In genomic region chr9:98707158-98708102, GRCh38 we compare ENCODE assay signal across 8 cellular contexts. TPM values are rescaled to one million over a fixed set of nuclear protein-coding genes. Genes with fewer than 3 reads are reported as not detected.
DNase-seq lines count a peak whose midpoint lies in the region; ATAC-seq, FAIRE-seq and TF ChIP-seq lines count a peak whose summit lies in the region.

No MANE protein-coding gene starts in this region.

- no peaks in the 10 kb centered on the region for H3K36me3 ChIP-seq in GM06990 (ENCODE audit: control insufficient read depth, insufficient read depth, low read length)
- H3K36me3 ChIP-seq in GM12878 (ENCODE audit: control insufficient read depth in 2 of 2, insufficient read depth in 2 of 2, low read length in 1 of 2) = no peaks in the 10 kb centered on the region
- no peaks in the 10 kb centered on the region for H3K36me3 ChIP-seq in iPS-20b (ENCODE audit: insufficient read depth, low read depth, low read length)
- no peaks in the 10 kb centered on the region for H3K36me3 ChIP-seq in ovary

- RAD21 ChIA-PET in GM12878 (lab: Charles Lee; ENCODE audit: unreplicated experiment) = interaction anchor here (0.7 kb wide), 1 partner anchor 471 kb away, joined by 5 read pairs; no protein-coding TSS in a partner anchor

- TF ChIP-seq EP300 in A549 (IDR thresholded peaks at IDR 0.05) (no peak), GM12878 (IDR thresholded peaks at IDR 0.05; ENCODE audit: borderline replicate concordance in 1 of 2, control insufficient read depth in 1 of 2, low read depth in 2 of 2, low read length in 2 of 2) (no peak), ovary (IDR thresholded peaks at IDR 0.05) (no peak)

- H3K4me1 Mint-ChIP-seq in stimulated activated naive CD8-positive, alpha-beta T cell treated with anti-CD3 and anti-CD28 coated beads, Interleukin-15, amount 100 ng/mL, for 72 hours = no peaks in the 10 kb centered on the region

- TF ChIP-seq RAD21 in A549 (conservative IDR thresholded peaks at IDR 0.05 in 1 of 2, IDR thresholded peaks at IDR 0.05 in 1 of 2) (peak; percentile 69 to 73), GM12878 (IDR thresholded peaks at IDR 0.05; ENCODE audit: insufficient read depth, low read depth, low read length) (peak; percentile 40)

- CTCF ChIA-PET in A549 (lab: Yijun Ruan, JAX) = interaction anchor here (0.6 to 5.8 kb wide), 20 partner anchors 10 to 443 kb away, joined by 3 to 59 read pairs (median 4); no protein-coding TSS in a partner anchor
- CTCF ChIA-PET in GM12878 (lab: Yijun Ruan, JAX) = no interaction called here

- H3K27ac ChIP-seq in A549 (no peak overlapping the region), GM12878 (ENCODE audit: control insufficient read depth, insufficient read depth) (no peak overlapping the region), iPS-20b (ENCODE audit: low read length) (no peak overlapping the region), ovary (no peak overlapping the region)

- WGBS in A549 (ENCODE audit: missing lambda C conversion rate) = 5% methylated on average over 26 of the region's 79 CpGs
- WGBS in GM12878 (ENCODE audit: insufficient coverage, insufficient replicate concordance, low lambda C conversion rate, missing lambda C conversion rate) = 12% methylated on average over 78 of the region's 79 CpGs
- WGBS in ovary, 3 donors = 2 to 4% (median 2%) methylated on average over 60 to 79 of the region's 79 CpGs

- FAIRE-seq in A549 (lab: Jason Lieb, UNC) = no peak
- FAIRE-seq in GM12878 (lab: Jason Lieb, UNC) = no peak

- H3K27me3 Mint-ChIP-seq in stimulated activated naive CD8-positive, alpha-beta T cell treated with anti-CD3 and anti-CD28 coated beads, Interleukin-15, amount 100 ng/mL, for 72 hours = peaks cover 71% of the 10 kb centered on the region

- no peak overlapping the region for H2AFZ ChIP-seq in GM12878 (ENCODE audit: control insufficient read depth, low read depth, low read length)

- ATAC-seq in A549 (peak; percentile 80 to 95), GM12878 (peak; percentile 80), HG02870 (IDR thresholded peaks at IDR 0.05; ENCODE audit: unreplicated experiment) (no peak)
- ATAC-seq in stimulated activated naive CD8-positive, alpha-beta T cell treated with anti-CD3 and anti-CD28 coated beads, Interleukin-15, amount 100 ng/mL, for 72 hours = peak; percentile 65

- H3K9me3 Mint-ChIP-seq in stimulated activated naive CD8-positive, alpha-beta T cell treated with anti-CD3 and anti-CD28 coated beads, Interleukin-15, amount 100 ng/mL, for 72 hours = no peaks in the 10 kb centered on the region

- peak overlapping the region; percentile 52 for H3K4me3 ChIP-seq in A549
- H3K4me3 ChIP-seq in GM06990 (replicated peaks; ENCODE audit: low read depth, low read length) = no peak overlapping the region
- H3K4me3 ChIP-seq in GM12878 = no peak overlapping the region
- H3K4me3 ChIP-seq in iPS-20b (ENCODE audit: low read length) = peak overlapping the region; percentile 62
- no peak overlapping the region for H3K4me3 ChIP-seq in ovary

- H4K20me1 ChIP-seq in GM12878 (ENCODE audit: control insufficient read depth, insufficient read depth) = no peaks in the 10 kb centered on the region

- H3K27ac Mint-ChIP-seq in stimulated activated naive CD8-positive, alpha-beta T cell treated with anti-CD3 and anti-CD28 coated beads, Interleukin-15, amount 100 ng/mL, for 72 hours = no peak overlapping the region

- peak; percentile 69 to 78 for DNase-seq in A549 (ENCODE audit: low read depth in 1 of 2, low spot score in 1 of 2)
- peak; percentile 43 for DNase-seq in GM06990 (ENCODE audit: extremely low read depth, insufficient read length)
- peak; percentile 26 for DNase-seq in NCI-H2029 treated with DMSO at 0.1 percent for 48 hours (lab: John Stamatoyannopoulos, UW)
- DNase-seq in GM12878 (ENCODE audit: low read depth, low spot score) = no peak
- DNase-seq in stimulated activated naive CD8-positive, alpha-beta T cell treated with anti-CD3 and anti-CD28 coated beads, Interleukin-15, amount 100 ng/mL, for 72 hours = peak; percentile 26 to 30
- no peak for DNase-seq in ovary

- POLR2A ChIA-PET in A549 (lab: Yijun Ruan, JAX) (no interaction called here), GM12878 (lab: Charles Lee) (no interaction called here)

- SMC1A ChIA-PET in GM12878 (lab: Charles Lee; ENCODE audit: uncharacterized antibody, unreplicated experiment) = no interaction called here

- no peak overlapping the region for H3K9ac ChIP-seq in GM12878 (ENCODE audit: control insufficient read depth, insufficient read depth, low read length)
- no peak overlapping the region for H3K9ac ChIP-seq in iPS-20b (ENCODE audit: low read depth, low read length)

- BruUV-seq in GM12878 (replicated peaks; lab: Mats Ljungman, UMichigan) = no TSS peak

- H3K79me2 ChIP-seq in GM12878 (ENCODE audit: control insufficient read depth, insufficient read depth, low read length) = no peaks in the 10 kb centered on the region

- intact Hi-C loops in GM12878 (cut with micrococcal nuclease; ENCODE audit: unreplicated experiment) (loop anchor here (2.0 kb wide), 1 partner anchor 171 kb away; no protein-coding TSS in a partner anchor), ovary (cut with DNase I) (no loop called here)

- peaks cover 1% of the 10 kb centered on the region; the same call in 1 of the 2 replicates for H3K27me3 ChIP-seq in GM06990 (replicated peaks; ENCODE audit: control insufficient read depth, insufficient read depth, low read length)
- H3K27me3 ChIP-seq in GM12878 (replicated peaks in 1 of 2; ENCODE audit: control insufficient read depth in 2 of 2, insufficient read depth in 2 of 2, low read length in 1 of 2) = peaks cover 3 to 12% of the 10 kb centered on the region in 2 experiments; a peak in 3 of 4 replicates
- H3K27me3 ChIP-seq in iPS-20b (ENCODE audit: insufficient read depth, low read length) = peaks cover 85% of the 10 kb centered on the region
- H3K27me3 ChIP-seq in ovary = no peaks in the 10 kb centered on the region

- H3K4me2 ChIP-seq in A549 (peak overlapping the region; percentile 85), GM12878 (ENCODE audit: control insufficient read depth, insufficient read depth) (no peak overlapping the region)

- in situ Hi-C loops in GM12878 (cut with MboI) = no loop called here

- TF ChIP-seq POLR2A in A549 (IDR thresholded peaks at IDR 0.05; ENCODE audit: low read length) (no peak), GM12878 (IDR thresholded peaks at IDR 0.05; ENCODE audit: low read depth, low read length) (no peak), ovary (IDR thresholded peaks at IDR 0.05) (no peak)

- peak overlapping the region in 1 of 2 donors; percentile 28 for H3K4me3 Mint-ChIP-seq in stimulated activated naive CD8-positive, alpha-beta T cell treated with anti-CD3 and anti-CD28 coated beads, Interleukin-15, amount 100 ng/mL, for 72 hours

- TF ChIP-seq CTCF in A549 (IDR thresholded peaks at IDR 0.05) (peak; percentile 54), GM06990 (IDR thresholded peaks at IDR 0.05; ENCODE audit: insufficient read depth, low read length, poor library complexity, severe bottlenecking) (peak; percentile 61), GM12878 (IDR thresholded peaks at IDR 0.05 in 2 of 3, conservative IDR thresholded peaks at IDR 0.05 in 1 of 3; ENCODE audit: control insufficient read depth in 2 of 3, extremely low read depth in 1 of 3, insufficient read depth in 1 of 3, low read depth in 3 of 3, low read length in 3 of 3) (peak; percentile 34 to 40 (median 35); a peak in 4 of 6 replicates), ovary (IDR thresholded peaks at IDR 0.05) (no peak)

- peaks cover 15% of the 10 kb centered on the region for H3K4me1 ChIP-seq in A549
- H3K4me1 ChIP-seq in GM12878 (ENCODE audit: control insufficient read depth, insufficient read depth, low read length) = no peaks in the 10 kb centered on the region
- H3K4me1 ChIP-seq in iPS-20b (ENCODE audit: insufficient read depth, low read length) = no peaks in the 10 kb centered on the region
- no peaks in the 10 kb centered on the region for H3K4me1 ChIP-seq in ovary (ENCODE audit: insufficient read depth)

- H3K9me3 ChIP-seq in A549 (no peaks in the 10 kb centered on the region), GM12878 (replicated peaks; ENCODE audit: control insufficient read depth, insufficient read depth, low read length) (no peaks in the 10 kb centered on the region), iPS-20b (ENCODE audit: insufficient read depth, low read depth, low read length) (no peaks in the 10 kb centered on the region), ovary (no peaks in the 10 kb centered on the region)

TF ChIP-seq in A549, 52 proteins besides CTCF, POLR2A, EP300 and RAD21 (continues in another document):
- TF ChIP-seq JUNB (IDR thresholded peaks at IDR 0.05) (no peak), SMC3 (IDR thresholded peaks at IDR 0.05) (peak; percentile 53; the same call in 2 of the 3 replicates), MYC (IDR thresholded peaks at IDR 0.05; ENCODE audit: borderline replicate concordance, low read length) (no peak)

TF ChIP-seq in GM12878, 131 proteins besides CTCF, POLR2A, EP300 and RAD21 (continues in another document):
- TF ChIP-seq RAD51 (IDR thresholded peaks at IDR 0.05) (no peak), IKZF2 (IDR thresholded peaks at IDR 0.05) (no peak), ZNF217 (IDR thresholded peaks at IDR 0.05) (no peak)

RNA-seq across cellular contexts. Expression of gene GABBR2, which starts 1.3 kb away (rescaled TPM):
- polyA plus RNA-seq in A549 (2011; rRNA removed) (0.08 and 0.21 TPM in 2 replicates), A549 (2017; fragmentation: RNase III; extraction: RNeasy Plus Mini Kit Qiagen cat#74134 plus additional on column Dnase treatment) (0.34 to 0.57 TPM (median 0.47 TPM) in 3 replicates), GM12878 (2011; rRNA removed) (not detected in 2 replicates), GM12878 (2014; fragmentation: Illumina TruSeq; extraction: Trizol) (0.06 TPM in 1 of 2 replicates, not detected in the other), GM12878 (2014; fragmentation: Nextera tagmentation; extraction: Ambion mirVana) (under 1 TPM; 0.02 to 0.05 TPM), GM12878 (2014; rRNA removed) (0.04 and 0.20 TPM in 2 replicates), GM12878 (2016; fragmentation: Nextera tagmentation; extraction: Ambion mirVana) (1 to 10 TPM in 1 of 2 experiments, not detected in 1; 2.2 TPM), ovary (under 1 TPM; 0.22 to 0.30 TPM)
- 0.05 and 0.07 TPM in 2 replicates for polyA plus RNA-seq in A549 (2012; cell fraction: cytosol; rRNA removed)
- 0.05 and 0.06 TPM in 2 replicates for polyA plus RNA-seq in A549 (2012; cell fraction: nucleus; rRNA removed)
- 0.34 and 1.2 TPM in 2 replicates for polyA minus RNA-seq in A549 (2011; rRNA and poly(A)+ RNA removed)
- not detected in 2 replicates for total RNA-seq in GM12878 (2013; cell fraction: nucleolus; rRNA removed)
- total RNA-seq in GM12878 (2014; rRNA removed) (0.06 and 0.33 TPM in 2 replicates), GM12878 (2014; rRNA removed; fragmentation: Illumina TruSeq; extraction: Trizol) (0.04 and 0.05 TPM in 2 replicates), GM12878 (2021) (1.4 TPM in 1 of 2 replicates, not detected in the other), ovary (under 1 TPM in 1 of 7 donors, not detected in 6; 0.05 TPM)
- not detected for polyA plus RNA-seq in GM12878 (2011; ENCODE audit: low read depth)
- polyA plus RNA-seq in GM12878 (2011; cell fraction: cytosol; rRNA removed) = under 0.01 and 0.07 TPM in 2 replicates
- polyA plus RNA-seq in GM12878 (2011; cell fraction: nucleus; rRNA removed) = 0.37 TPM in 1 of 2 replicates, not detected in the other
- polyA plus RNA-seq in GM12878 (2012) = 0.24 and 0.25 TPM in 2 replicates
- polyA minus RNA-seq in GM12878 (2011; rRNA and poly(A)+ RNA removed) = not detected in 2 replicates
- polyA minus RNA-seq in GM12878 (2011; cell fraction: cytosol; rRNA and poly(A)+ RNA removed) = not detected in 2 replicates
- polyA minus RNA-seq in GM12878 (2011; cell fraction: nucleus; rRNA and poly(A)+ RNA removed) = not detected in 2 replicates

Comparison
In these comparisons a context has a peak if more than half of its experiments do, and no peak if none do; other contexts are left out.
1. DNase-seq: peak in A549 (2 of 2), GM06990 (single experiment), NCI-H2029 treated with DMSO at 0.1 percent for 48 hours (single experiment) and stimulated activated naive CD8-positive, alpha-beta T cell treated with anti-CD3 and anti-CD28 coated beads, Interleukin-15, amount 100 ng/mL, for 72 hours (2 of 2); none in GM12878 (single experiment) and ovary (0 of 5).
2. H3K4me3 ChIP-seq: peak in A549 (single experiment) and iPS-20b (single experiment); none in GM06990 (single experiment), GM12878 (single experiment) and ovary (single experiment).
3. CTCF ChIP-seq: peak in A549 (single experiment), GM06990 (single experiment) and GM12878 (3 of 3); none in ovary (0 of 3).
4. Of the 24 proteins assayed by ChIP-seq in both GM12878 and A549: peak only in GM12878: none; only in A549: MAX and SMC3; in both: CTCF and RAD21; in neither: 20.